In the genomic region with DNA sequence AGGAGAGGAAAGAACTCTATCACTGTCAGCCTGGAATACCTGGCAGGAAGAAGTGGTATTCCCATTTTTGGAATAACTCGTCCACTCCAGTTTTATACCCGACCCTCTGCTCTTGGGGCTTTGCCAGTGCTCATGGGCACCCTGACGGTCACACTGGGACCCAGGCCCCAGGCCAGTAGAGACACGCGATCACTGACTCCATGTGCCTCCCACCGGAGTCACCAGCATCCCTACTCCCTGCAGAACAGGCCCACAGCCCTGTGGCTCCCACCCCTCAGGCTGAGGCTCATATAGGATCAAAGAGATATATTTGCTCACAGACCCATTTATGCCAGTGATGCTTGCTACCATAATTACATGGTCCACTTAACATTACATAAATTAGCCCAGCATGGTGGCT, we compare ENCODE assay signal across 17 cellular contexts. TPM values are rescaled to one million over a fixed set of nuclear protein-coding genes. Genes with fewer than 3 reads are reported as not detected.
DNase-seq lines count a peak whose midpoint lies in the region; ATAC-seq and TF ChIP-seq lines count a peak whose summit lies in the region.
"Had no signal": no experiment of that assay in that cellular context is flagged by ENCODE, and none has a peak within 500 bp of the region (broad histone marks: within the 10 kb centered on the region; RNA-seq: fewer than 3 reads in every experiment).

No MANE protein-coding gene starts in this region.

- TF ChIP-seq CTCF in lower leg skin (IDR thresholded peaks at IDR 0.05) (no peak), upper lobe of right lung (IDR thresholded peaks at IDR 0.05) (no peak)

- no peaks in the 10 kb centered on the region for H3K36me3 ChIP-seq in upper lobe of right lung
- H3K36me3 ChIP-seq: BLaER1 had no signal

- 88 to 94% methylated on average over 5 to 6 of the region's 6 CpGs for WGBS in lower leg skin, 2 donors

- peaks cover 11% of the 10 kb centered on the region for H3K27me3 ChIP-seq in upper lobe of right lung

- no peak overlapping the region for H3K27ac ChIP-seq in upper lobe of right lung
- H3K27ac ChIP-seq: BLaER1, HL-60 had no signal

- H3K4me3 ChIP-seq in lower leg skin (ENCODE audit: low read depth, poor library complexity, severe bottlenecking): no peak overlapping the region
- no peak overlapping the region for H3K4me3 ChIP-seq in upper lobe of right lung
- H3K4me3 ChIP-seq: BLaER1 had no signal

- H3K9me3 ChIP-seq in upper lobe of right lung: no peaks in the 10 kb centered on the region
- H3K9me3 ChIP-seq: BLaER1 had no signal

- intact Hi-C loops in lower leg skin (cut with DNase I; ENCODE audit: low total_unique reads): loop anchor here (10.0 kb wide), 1 partner anchor 156 kb away; the partner anchor contains the start of genes CUL4A and PCID2
- intact Hi-C loops in posterior vena cava (cut with DNase I): no loop called here
- intact Hi-C loops in upper lobe of right lung (cut with DNase I): no loop called here

- peak; percentile 28 for DNase-seq in activated effector memory CD4-positive, alpha-beta T cell treated with anti-CD3 and anti-CD28 coated beads, Interleukin-2, amount 50 U/mL, for 16 hours
- no peak for DNase-seq in activated effector memory CD4-positive, alpha-beta T cell treated with Interleukin-2 at 50 U/mL for 16 hours
- DNase-seq in lower leg skin (ENCODE audit: low spot score in 2 of 2): peak; percentile 10 to 61
- peak; percentile 57 for DNase-seq in posterior vena cava (ENCODE audit: low spot score)
- peak; percentile 43 for DNase-seq in upper lobe of right lung
- no peak for DNase-seq in superior temporal gyrus (ENCODE audit: extremely low spot score)
- no peak for DNase-seq in NK-92 treated with Interleukin-12 subunit alpha and Interleukin-12 subunit beta, amount 100 ng/mL, for 24 hours (lab: John Stamatoyannopoulos, UW)
- DNase-seq: 8988T; CD4-positive, alpha-beta memory T cell; DMS153; DMS79; GDM1; HCEC 1CT; IMR-90 had no signal

- TF ChIP-seq POLR2A in lower leg skin (IDR thresholded peaks at IDR 0.05): no peak

- ATAC-seq in upper lobe of right lung (no peak), GM21737 (IDR thresholded peaks at IDR 0.05; ENCODE audit: unreplicated experiment) (no peak)

- peaks cover 15% of the 10 kb centered on the region for H3K4me1 ChIP-seq in upper lobe of right lung

RNA-seq across cellular contexts. Expression of gene GRTP1, which starts 3.5 kb away (rescaled TPM):
- total RNA-seq in lower leg skin (10 to 100 TPM; 23.8 to 38.1 (median 30.3) TPM), posterior vena cava (1 to 10 TPM; 3.8 to 4.9 TPM), upper lobe of right lung (6.1 TPM)

Comparison
In these comparisons a context has a peak if more than half of its experiments do, and no peak if none do; other contexts are left out.
1. DNase-seq: peak in activated effector memory CD4-positive, alpha-beta T cell treated with anti-CD3 and anti-CD28 coated beads, Interleukin-2, amount 50 U/mL, for 16 hours (single experiment), lower leg skin (2 of 2), posterior vena cava (single experiment) and upper lobe of right lung (single experiment); none in activated effector memory CD4-positive, alpha-beta T cell treated with Interleukin-2 at 50 U/mL for 16 hours (single experiment), superior temporal gyrus (single experiment) and NK-92 treated with Interleukin-12 subunit alpha and Interleukin-12 subunit beta, amount 100 ng/mL, for 24 hours (single experiment).